ENCODE assay signal across 25 cellular contexts in genomic region chr12:59643576-59643975, GRCh38. TPM values are rescaled to one million over a fixed set of nuclear protein-coding genes. Genes with fewer than 3 reads are reported as not detected.
DNase-seq lines count a peak whose midpoint lies in the region; ATAC-seq lines count a peak whose summit lies in the region.
"Had no signal": no experiment of that assay in that cellular context is flagged by ENCODE, and none has a peak within 500 bp of the region (broad histone marks: within the 10 kb centered on the region; RNA-seq: fewer than 3 reads in every experiment).

No MANE protein-coding gene starts in this region.

- no peaks in the 10 kb centered on the region for H3K9me3 ChIP-seq in T-helper 17 cell (ENCODE audit: control insufficient read depth, low read length, poor library complexity, severe bottlenecking)
- H3K9me3 ChIP-seq: BE2C, Caco-2, Peyer's patch, SJCRH30 had no signal

- DNase-seq in COR-L47 (lab: John Stamatoyannopoulos, UW) (peak; percentile 33), NCI-H82 treated with DMSO at 0.1 percent for 48 hours (lab: John Stamatoyannopoulos, UW; ENCODE audit: unreplicated experiment) (peak; percentile 53), renal cortical epithelial cell (ENCODE audit: low read depth) (peak; percentile 57), T-helper 17 cell (no peak), hippocampal formation (lab: John Stamatoyannopoulos, UW) (no peak)
- DNase-seq in activated CD4-positive, alpha-beta T cell treated with anti-CD3 and anti-CD28 coated beads, Interleukin-2, amount 50 U/mL, for 4 hours, result no peak
- DNase-seq: BE2C; Caco-2; CD4-positive, alpha-beta T cell; DMS153; GM23248; H9; HFFc6; KG1; NCI-H1105 treated with DMSO at 0.1 percent for 48 hours; NCI-H1694 treated with DMSO at 0.1 percent for 48 hours; NCI-H2107; NCI-H2227 treated with DMSO at 0.1 percent for 48 hours; NCI-H510A; NCI-H774; Peyer's patch; SJCRH30 had no signal

- H3K4me3 Mint-ChIP-seq in T-helper 17 cell, result no peak overlapping the region
- H3K4me3 Mint-ChIP-seq: CD4-positive, alpha-beta T cell; H9; HFFc6 had no signal

- no peaks in the 10 kb centered on the region for H3K27me3 Mint-ChIP-seq in T-helper 17 cell
- H3K27me3 Mint-ChIP-seq: CD4-positive, alpha-beta T cell had no signal

- no peak overlapping the region for H3K27ac Mint-ChIP-seq in T-helper 17 cell
- H3K27ac Mint-ChIP-seq: CD4-positive, alpha-beta T cell; H9; HFFc6 had no signal

- H3K36me3 Mint-ChIP-seq in T-helper 17 cell (ENCODE audit: low read depth), result peaks cover 8% of the 10 kb centered on the region

- peaks cover 2% of the 10 kb centered on the region for H3K4me1 Mint-ChIP-seq in T-helper 17 cell

- ATAC-seq in HG02610 (IDR thresholded peaks at IDR 0.05; ENCODE audit: unreplicated experiment) (peak; percentile 55), T-helper 17 cell (no peak)

RNA-seq across cellular contexts. Expression of gene SLC16A7, which starts 47.7 kb away (rescaled TPM):
- 11.5 and 59.0 TPM in 2 replicates for total RNA-seq in renal cortical epithelial cell
- 10 to 100 TPM; 31.1 to 37.8 TPM for total RNA-seq in T-helper 17 cell
- total RNA-seq: G401, HT1080 had no signal

Comparison
In these comparisons a context has a peak if more than half of its experiments do, and no peak if none do; other contexts are left out.
1. DNase-seq: peak in COR-L47 (single experiment), NCI-H82 treated with DMSO at 0.1 percent for 48 hours (single experiment) and renal cortical epithelial cell (single experiment); none in T-helper 17 cell (0 of 3), activated CD4-positive, alpha-beta T cell treated with anti-CD3 and anti-CD28 coated beads, Interleukin-2, amount 50 U/mL, for 4 hours (0 of 2) and hippocampal formation (0 of 2).